Comparison of ENCODE assay signal across 1 cellular context in the genomic region with DNA sequence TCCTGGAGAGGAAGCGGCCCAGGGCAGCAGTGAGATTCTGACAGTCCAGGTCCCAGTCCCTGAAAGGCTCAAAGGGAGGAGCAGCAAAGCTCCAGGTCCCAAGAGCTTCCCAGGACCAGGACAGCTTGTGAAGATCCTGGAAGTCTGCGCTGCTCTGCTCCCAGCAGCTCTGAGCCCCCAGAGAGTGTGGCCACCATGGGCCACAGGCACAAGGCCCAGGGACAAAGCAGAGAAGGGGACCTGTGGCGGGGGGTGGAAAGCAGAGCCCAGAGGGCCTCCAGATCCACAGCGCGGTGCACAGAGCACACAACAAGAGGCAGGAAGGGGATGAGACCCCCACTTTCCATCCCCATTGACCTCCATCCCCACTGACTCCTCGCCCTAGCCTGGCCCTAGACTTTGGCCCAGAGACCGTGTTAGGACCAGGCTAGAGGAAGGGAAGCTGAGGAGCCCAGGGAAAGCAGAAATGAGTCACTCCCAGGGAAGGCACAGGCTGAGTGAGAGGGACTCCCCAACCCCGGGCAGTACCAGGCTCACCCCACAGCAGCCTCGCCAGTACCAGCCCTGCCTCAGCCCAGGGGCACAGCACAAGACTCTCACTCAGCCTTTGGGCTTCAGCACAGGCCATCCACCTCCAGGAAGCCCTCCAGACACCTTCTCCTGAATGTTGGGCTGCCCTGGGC.
TF ChIP-seq lines count a peak whose summit lies in the region.

No MANE protein-coding gene starts in this region.

TF ChIP-seq in H1, 55 proteins besides CTCF, POLR2A, EP300 and RAD21:
- TF ChIP-seq SIX5 (IDR thresholded peaks at IDR 0.05; ENCODE audit: low read depth, low read length) (no peak), CHD2 (IDR thresholded peaks at IDR 0.05; ENCODE audit: low read length) (no peak), CBX8 (IDR thresholded peaks at IDR 0.05; ENCODE audit: borderline replicate concordance, low read depth, low read length) (no peak), NRF1 (IDR thresholded peaks at IDR 0.05; ENCODE audit: low read depth, low read length) (no peak), BCL11A (IDR thresholded peaks at IDR 0.05; ENCODE audit: low read depth in 2 of 2, low read length in 2 of 2) (no peak), GABPA (IDR thresholded peaks at IDR 0.05; ENCODE audit: borderline replicate concordance, insufficient read depth, low read length) (no peak), YY1 (IDR thresholded peaks at IDR 0.05; ENCODE audit: low read depth, low read length) (no peak), RNF2 (IDR thresholded peaks at IDR 0.05; ENCODE audit: borderline replicate concordance, low read depth, low read length, missing control alignments, poor library complexity, severe bottlenecking) (no peak), KDM1A (IDR thresholded peaks at IDR 0.05; ENCODE audit: borderline replicate concordance, low read length) (no peak), CTBP2 (IDR thresholded peaks at IDR 0.05; ENCODE audit: borderline replicate concordance, insufficient read depth, insufficient read length, low read length) (no peak), ZNF274 (IDR thresholded peaks at IDR 0.05; ENCODE audit: borderline replicate concordance, extremely low read depth, low read length) (no peak), KDM4A (IDR thresholded peaks at IDR 0.05; ENCODE audit: low read depth, low read length, severe bottlenecking) (no peak), EZH2 (IDR thresholded peaks at IDR 0.05; ENCODE audit: low read depth, low read length, severe bottlenecking) (no peak), FOSL1 (IDR thresholded peaks at IDR 0.05; ENCODE audit: insufficient read depth, low read depth, low read length) (no peak)
- TF ChIP-seq, protein P1, sequence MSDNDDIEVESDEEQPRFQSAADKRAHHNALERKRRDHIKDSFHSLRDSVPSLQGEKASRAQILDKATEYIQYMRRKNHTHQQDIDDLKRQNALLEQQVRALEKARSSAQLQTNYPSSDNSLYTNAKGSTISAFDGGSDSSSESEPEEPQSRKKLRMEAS (IDR thresholded peaks at IDR 0.05) = no peak
